In the genomic region with DNA sequence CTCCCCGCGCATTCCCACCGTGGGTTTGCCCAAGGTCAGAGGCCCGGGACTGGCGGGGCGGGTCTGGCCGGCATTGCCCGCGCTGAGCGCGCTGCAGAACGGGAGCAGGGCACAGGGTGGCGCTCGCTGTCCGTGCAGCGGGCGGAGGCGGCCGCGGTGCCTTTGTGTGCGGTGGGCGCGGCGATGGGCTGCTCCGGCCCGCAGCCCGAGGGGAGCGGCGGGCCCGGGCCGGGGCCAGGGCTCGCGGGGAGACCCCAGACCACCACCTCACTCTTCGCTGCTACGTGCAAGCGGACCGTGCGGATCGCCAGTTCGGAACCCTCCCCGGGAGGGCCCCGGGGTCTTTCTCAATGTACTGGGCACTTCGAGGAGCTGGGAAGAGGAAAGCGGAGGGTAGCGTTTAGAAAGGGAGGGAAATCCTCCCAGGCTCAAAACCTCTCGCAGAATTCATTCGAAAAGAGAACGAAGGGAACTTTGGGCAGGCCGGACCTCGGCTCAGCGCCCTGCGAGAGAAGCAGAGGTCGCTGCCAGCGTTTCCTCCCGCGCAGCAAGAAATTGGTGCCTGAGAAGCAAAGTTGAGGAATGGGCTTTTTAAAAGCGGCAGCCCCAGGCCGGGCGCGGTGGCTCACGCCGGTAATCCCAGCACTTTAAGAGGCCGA, we compare ENCODE assay signal across 8 cellular contexts. TPM values are rescaled to one million over a fixed set of nuclear protein-coding genes. Genes with fewer than 3 reads are reported as not detected.
DNase-seq lines count a peak whose midpoint lies in the region; ATAC-seq and TF ChIP-seq lines count a peak whose summit lies in the region.

No MANE protein-coding gene starts in this region.

- H3K27ac ChIP-seq in ACC112 (ENCODE audit: low read depth, low read length): no peak overlapping the region

- H3K36me3 ChIP-seq in ACC112 (ENCODE audit: insufficient read depth, low read length): no peaks in the 10 kb centered on the region

- H3K27ac Mint-ChIP-seq in T-helper 17 cell (peak overlapping the region; percentile 60), glutamatergic neuron (ENCODE audit: unreplicated experiment) (no peak overlapping the region)

- H3K36me3 Mint-ChIP-seq in T-helper 17 cell (ENCODE audit: low read depth): peaks cover 6% of the 10 kb centered on the region
- H3K36me3 Mint-ChIP-seq in glutamatergic neuron (ENCODE audit: unreplicated experiment): no peaks in the 10 kb centered on the region

- no peak overlapping the region for H2AFZ ChIP-seq in ACC112 (ENCODE audit: low read length, unreplicated experiment)

- ATAC-seq in GM18511 (IDR thresholded peaks at IDR 0.05; ENCODE audit: unreplicated experiment) (peak; percentile 85), HG03064 (IDR thresholded peaks at IDR 0.05; ENCODE audit: low read depth, unreplicated experiment) (peak; percentile 69), T-helper 17 cell (no peak), HG03520 (IDR thresholded peaks at IDR 0.05; ENCODE audit: unreplicated experiment) (no peak)

- DNase-seq in T-helper 17 cell (no peak), glutamatergic neuron (peak; percentile 90), retina (peak; percentile 95), NCI-H128 (lab: John Stamatoyannopoulos, UW; ENCODE audit: unreplicated experiment) (no peak)

- H3K4me3 ChIP-seq in ACC112 (ENCODE audit: low read depth, low read length): peak overlapping the region; percentile 66

- H3K4me1 Mint-ChIP-seq in T-helper 17 cell (peaks cover 5% of the 10 kb centered on the region), glutamatergic neuron (ENCODE audit: low read depth, unreplicated experiment) (peaks cover 3% of the 10 kb centered on the region)

- no peaks in the 10 kb centered on the region for H3K79me2 ChIP-seq in ACC112 (ENCODE audit: control insufficient read depth, insufficient read depth, low read length, unreplicated experiment)

- peak; percentile 55 for TF ChIP-seq CTCF in glutamatergic neuron (IDR thresholded peaks at IDR 0.05; ENCODE audit: partially characterized antibody, unreplicated experiment)

- peaks cover 71% of the 10 kb centered on the region for H3K27me3 Mint-ChIP-seq in T-helper 17 cell
- peaks cover 17% of the 10 kb centered on the region for H3K27me3 Mint-ChIP-seq in glutamatergic neuron (ENCODE audit: unreplicated experiment)

- peak overlapping the region; percentile 33 for H3K4me3 Mint-ChIP-seq in T-helper 17 cell
- peak overlapping the region; percentile 90 for H3K4me3 Mint-ChIP-seq in glutamatergic neuron (ENCODE audit: unreplicated experiment)

- peaks cover 6% of the 10 kb centered on the region for H3K9me3 ChIP-seq in T-helper 17 cell (ENCODE audit: control insufficient read depth, low read length, poor library complexity, severe bottlenecking)

- no peaks in the 10 kb centered on the region for H3K4me1 ChIP-seq in ACC112 (ENCODE audit: control insufficient read depth, insufficient read depth, low read length, unreplicated experiment)

- H3K9me3 Mint-ChIP-seq in glutamatergic neuron (ENCODE audit: unreplicated experiment): peaks cover 1% of the 10 kb centered on the region

- H3K27me3 ChIP-seq in ACC112 (ENCODE audit: insufficient read depth, low read length): peaks cover 97% of the 10 kb centered on the region

RNA-seq across cellular contexts. Expression of a gene that starts 8.5 kb away (rescaled TPM):
- total RNA-seq in T-helper 17 cell (not detected), glutamatergic neuron (ENCODE audit: unreplicated experiment) (not detected)

Comparison
In these comparisons a context has a peak if more than half of its experiments do, and no peak if none do; other contexts are left out.
1. ATAC-seq: peak in GM18511 (single experiment) and HG03064 (single experiment); none in T-helper 17 cell (single experiment) and HG03520 (single experiment).
2. DNase-seq: peak in glutamatergic neuron (single experiment) and retina (single experiment); none in T-helper 17 cell (0 of 3) and NCI-H128 (single experiment).